9 cellular contexts compared by ENCODE assay signal in genomic region chr6:72748759-72749158, GRCh38.
DNase-seq lines count a peak whose midpoint lies in the region; ATAC-seq and TF ChIP-seq lines count a peak whose summit lies in the region.
"Had no signal": no experiment of that assay in that cellular context is flagged by ENCODE, and none has a peak within 500 bp of the region (broad histone marks: within the 10 kb centered on the region; RNA-seq: fewer than 3 reads in every experiment).

No MANE protein-coding gene starts in this region.

- H3F3A ChIP-seq in PC-3 (ENCODE audit: low read length, unreplicated experiment): no peaks in the 10 kb centered on the region

- H3K9me3 ChIP-seq in PC-3 (ENCODE audit: low read length): no peaks in the 10 kb centered on the region
- no peaks in the 10 kb centered on the region for H3K9me3 ChIP-seq in heart right ventricle
- H3K9me3 ChIP-seq in adrenal gland (replicated peaks in 1 of 3): no peaks in the 10 kb centered on the region

- H3K9me2 ChIP-seq in PC-3 (replicated peaks; ENCODE audit: low read length): no peaks in the 10 kb centered on the region

- H3K4me3 Mint-ChIP-seq in immature natural killer cell: no peak overlapping the region

- WGBS in heart right ventricle, 2 donors: 36 to 55% methylated on average over 1 of the region's 1 CpG
- 17 to 31% (median 19%) methylated on average over 1 of the region's 1 CpG for WGBS in adrenal gland, 4 donors

- no peak overlapping the region for H3K9ac ChIP-seq in PC-3 (ENCODE audit: low read length)

- intact Hi-C loops in PC-3 (cut with micrococcal nuclease): no loop called here
- intact Hi-C loops in heart right ventricle (cut with DNase I): no loop called here
- intact Hi-C loops in adrenal gland (cut with DNase I): no loop called here

- DNase-seq in Caki2 (ENCODE audit: low read depth) (peak; percentile 25), PC-3 (peak; percentile 82), foreskin keratinocyte (peak; percentile 92 to 96), immature natural killer cell (no peak), heart right ventricle (no peak), NCI-H2171 treated with DMSO at 0.1 percent for 48 hours (lab: John Stamatoyannopoulos, UW) (no peak), adrenal gland (no peak)
- DNase-seq: dermis blood vessel endothelial cell had no signal

- CTCF ChIA-PET in PC-3 (lab: Charles Lee): no interaction called here

- in situ Hi-C loops in Caki2 (cut with HindIII; ENCODE audit: low pct_unique_long_range_greater_than_20kb, low sequenced_read_pairs): no loop called here

- no peak overlapping the region for H3K27ac Mint-ChIP-seq in immature natural killer cell

- ATAC-seq in GM21576 (IDR thresholded peaks at IDR 0.05; ENCODE audit: unreplicated experiment) (peak; percentile 77), PC-3 (peak; percentile 92), foreskin keratinocyte (peak; percentile 95), heart right ventricle (no peak)

- no peaks in the 10 kb centered on the region for H3K36me3 Mint-ChIP-seq in immature natural killer cell

- no peak for TF ChIP-seq POLR2A in adrenal gland (IDR thresholded peaks at IDR 0.05)

- H3K79me2 ChIP-seq in PC-3 (ENCODE audit: low read length): no peaks in the 10 kb centered on the region

- H3K27ac ChIP-seq in PC-3 (ENCODE audit: low read length) (peak overlapping the region; percentile 45), foreskin keratinocyte (peak overlapping the region; percentile 52), heart right ventricle (no peak overlapping the region), adrenal gland (no peak overlapping the region)

- TF ChIP-seq CTCF in PC-3 (conservative IDR thresholded peaks at IDR 0.05; ENCODE audit: low read depth, low read length): no peak
- TF ChIP-seq CTCF in foreskin keratinocyte (conservative IDR thresholded peaks at IDR 0.05): no peak
- no peak for TF ChIP-seq CTCF in heart right ventricle (IDR thresholded peaks at IDR 0.05)
- TF ChIP-seq CTCF in adrenal gland (IDR thresholded peaks at IDR 0.05): no peak

- H3K36me3 ChIP-seq in PC-3 (ENCODE audit: low read depth, low read length) (no peaks in the 10 kb centered on the region), heart right ventricle (no peaks in the 10 kb centered on the region), adrenal gland (replicated peaks in 1 of 2) (no peaks in the 10 kb centered on the region)

- no peaks in the 10 kb centered on the region for H3K9me3 Mint-ChIP-seq in immature natural killer cell

- no peaks in the 10 kb centered on the region for H3K27me3 Mint-ChIP-seq in immature natural killer cell (ENCODE audit: low read depth in 3 of 3)

- no peak overlapping the region for H3K4me3 ChIP-seq in PC-3 (ENCODE audit: low read length)
- no peak overlapping the region for H3K4me3 ChIP-seq in heart right ventricle
- no peak overlapping the region for H3K4me3 ChIP-seq in adrenal gland

- H2AFZ ChIP-seq in PC-3 (ENCODE audit: low read length): no peak overlapping the region

- no TSS peak for BruUV-seq in PC-3 (replicated peaks; lab: Mats Ljungman, UMichigan)

- POLR2A ChIA-PET in PC-3 (lab: Charles Lee; ENCODE audit: unreplicated experiment): no interaction called here

- peaks cover 7% of the 10 kb centered on the region; the same call in 1 of the 2 replicates for H3K4me1 ChIP-seq in PC-3 (ENCODE audit: insufficient read depth, low read length)
- H3K4me1 ChIP-seq in foreskin keratinocyte: peaks cover 31% of the 10 kb centered on the region
- no peaks in the 10 kb centered on the region for H3K4me1 ChIP-seq in heart right ventricle
- no peaks in the 10 kb centered on the region for H3K4me1 ChIP-seq in adrenal gland (replicated peaks in 1 of 2)

- H3K4me2 ChIP-seq in PC-3 (ENCODE audit: low read length): peak overlapping the region; percentile 39

- H3K4me1 Mint-ChIP-seq in immature natural killer cell: no peaks in the 10 kb centered on the region

- H4K20me1 ChIP-seq in PC-3 (ENCODE audit: low read length): no peaks in the 10 kb centered on the region

- no peaks in the 10 kb centered on the region for H3K27me3 ChIP-seq in PC-3 (ENCODE audit: low read length)
- H3K27me3 ChIP-seq in foreskin keratinocyte: no peaks in the 10 kb centered on the region
- H3K27me3 ChIP-seq in heart right ventricle: no peaks in the 10 kb centered on the region
- H3K27me3 ChIP-seq in adrenal gland: no peaks in the 10 kb centered on the region

Comparison
In these comparisons a context has a peak if more than half of its experiments do, and no peak if none do; other contexts are left out.
1. DNase-seq: peak in Caki2 (single experiment), PC-3 (single experiment) and foreskin keratinocyte (2 of 2); none in immature natural killer cell (0 of 3), heart right ventricle (0 of 2), NCI-H2171 treated with DMSO at 0.1 percent for 48 hours (single experiment) and adrenal gland (0 of 7).
2. ATAC-seq: peak in GM21576 (single experiment), PC-3 (single experiment) and foreskin keratinocyte (single experiment); none in heart right ventricle (0 of 8).
3. H3K27ac ChIP-seq: peak in PC-3 (single experiment) and foreskin keratinocyte (single experiment); none in heart right ventricle (0 of 10) and adrenal gland (0 of 5).